Comparison of ENCODE assay signal across 8 cellular contexts in the genomic region with DNA sequence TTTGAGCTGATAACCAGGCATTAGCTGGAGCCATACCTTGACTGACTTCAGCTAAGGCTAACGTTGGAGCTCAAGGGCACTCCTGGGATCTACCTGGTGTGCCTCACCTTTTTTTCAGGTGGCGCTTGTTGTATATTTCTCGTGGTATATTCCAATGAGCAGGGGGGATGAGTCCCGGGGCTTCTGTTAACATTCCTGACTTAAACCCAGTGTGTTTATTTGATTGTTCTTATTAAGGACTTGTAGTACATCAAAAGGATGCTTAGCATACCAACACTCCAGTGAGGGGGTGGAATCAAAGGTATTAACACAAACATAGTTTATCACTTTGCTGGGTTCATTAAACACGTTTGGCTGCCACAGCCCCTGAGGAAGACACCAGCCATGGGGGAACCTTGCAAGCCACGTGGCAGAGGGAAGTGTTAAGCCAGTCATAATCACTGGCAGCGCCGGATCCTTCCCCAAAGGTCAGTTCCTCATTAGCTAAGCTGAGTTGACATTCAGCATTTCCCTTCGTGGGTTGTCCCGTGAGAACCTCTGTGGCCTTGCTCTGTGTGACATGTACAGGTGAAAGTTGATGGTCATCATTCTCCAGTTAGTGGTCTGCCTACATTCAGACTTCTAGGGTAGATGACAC.
DNase-seq lines count a peak whose midpoint lies in the region; ATAC-seq and TF ChIP-seq lines count a peak whose summit lies in the region.

No MANE protein-coding gene starts in this region.

- H3K27me3 ChIP-seq in HUES48 (ENCODE audit: control insufficient read depth, insufficient read depth, low read length) (no peaks in the 10 kb centered on the region), tibial artery (no peaks in the 10 kb centered on the region)

- H3K36me3 ChIP-seq in HUES48 (ENCODE audit: control insufficient read depth, insufficient read depth, low read length) (no peaks in the 10 kb centered on the region; the same call in 1 of the 2 replicates), tibial artery (peaks cover 0 to 27% (median 11%) of the 10 kb centered on the region in 3 donors)

- H3K27me3 Mint-ChIP-seq in immature natural killer cell (ENCODE audit: low read depth in 3 of 3), result peaks cover 0 to 5% (median 3%) of the 10 kb centered on the region in 3 donors

- no peak overlapping the region for H3K4me3 Mint-ChIP-seq in immature natural killer cell

- DNase-seq in astrocyte of the cerebellum (ENCODE audit: low read depth) (peak; percentile 46), lower leg skin (ENCODE audit: low spot score in 2 of 2) (peak; percentile 57 to 92), tibial artery (peak in 1 of 2 donors; percentile 77), immature natural killer cell (no peak), putamen (ENCODE audit: low spot score) (no peak), NCI-H187 treated with DMSO at 0.1 percent for 48 hours (lab: John Stamatoyannopoulos, UW) (no peak)

- H3K4me1 ChIP-seq in HUES48 (ENCODE audit: control insufficient read depth, insufficient read depth, low read length) (peaks cover 24% of the 10 kb centered on the region), tibial artery (peaks cover 8 to 92% (median 72%) of the 10 kb centered on the region in 4 donors)

- peaks cover 0 to 11% (median 9%) of the 10 kb centered on the region in 3 donors for H3K36me3 Mint-ChIP-seq in immature natural killer cell

- H3K27ac Mint-ChIP-seq in immature natural killer cell, result peak overlapping the region in 1 of 6 donors; percentile 1

- WGBS in lower leg skin, 2 donors, result 57 to 59% methylated on average over 10 of the region's 10 CpGs

- no peak for TF ChIP-seq POLR2A in lower leg skin (IDR thresholded peaks at IDR 0.05)

- H3K4me1 Mint-ChIP-seq in immature natural killer cell, result peaks cover 4 to 10% of the 10 kb centered on the region in 2 donors

- H3K9me3 Mint-ChIP-seq in immature natural killer cell, result no peaks in the 10 kb centered on the region

- peak; percentile 65 for ATAC-seq in GM19395 (IDR thresholded peaks at IDR 0.05; ENCODE audit: unreplicated experiment)

- no peak overlapping the region for H3K4me3 ChIP-seq in HUES48 (ENCODE audit: low read depth, low read length)
- H3K4me3 ChIP-seq in astrocyte of the cerebellum (ENCODE audit: low read depth, low read length), result no peak overlapping the region
- no peak overlapping the region for H3K4me3 ChIP-seq in lower leg skin (ENCODE audit: low read depth, poor library complexity, severe bottlenecking)
- H3K4me3 ChIP-seq in tibial artery, result no peak overlapping the region

- H3K9ac ChIP-seq in HUES48 (ENCODE audit: low read depth, low read length), result peak overlapping the region; percentile 15; the same call in 1 of the 2 replicates

- H3K9me3 ChIP-seq in HUES48 (ENCODE audit: control insufficient read depth, insufficient read depth, low read length), result no peaks in the 10 kb centered on the region
- no peaks in the 10 kb centered on the region for H3K9me3 ChIP-seq in tibial artery

- in situ Hi-C loops in astrocyte of the cerebellum (cut with HindIII; ENCODE audit: low sequenced_read_pairs), result no loop called here

- intact Hi-C loops in lower leg skin (cut with DNase I; ENCODE audit: low total_unique reads), result no loop called here
- intact Hi-C loops in tibial artery (cut with DNase I; ENCODE audit: low total_unique reads), result no loop called here

- TF ChIP-seq CTCF in astrocyte of the cerebellum (IDR thresholded peaks at IDR 0.05; ENCODE audit: low read depth, low read length, missing control alignments) (no peak), lower leg skin (IDR thresholded peaks at IDR 0.05) (no peak), tibial artery (IDR thresholded peaks at IDR 0.05) (no peak)

- H3K27ac ChIP-seq in HUES48 (ENCODE audit: low read depth, low read length), result peak overlapping the region; percentile 94
- H3K27ac ChIP-seq in tibial artery, result peak overlapping the region; percentile 90 to 91

Comparison
In these comparisons a context has a peak if more than half of its experiments do, and no peak if none do; other contexts are left out.
1. DNase-seq: peak in astrocyte of the cerebellum (single experiment) and lower leg skin (2 of 2); none in immature natural killer cell (0 of 3), putamen (single experiment) and NCI-H187 treated with DMSO at 0.1 percent for 48 hours (single experiment).